In the genomic region with DNA sequence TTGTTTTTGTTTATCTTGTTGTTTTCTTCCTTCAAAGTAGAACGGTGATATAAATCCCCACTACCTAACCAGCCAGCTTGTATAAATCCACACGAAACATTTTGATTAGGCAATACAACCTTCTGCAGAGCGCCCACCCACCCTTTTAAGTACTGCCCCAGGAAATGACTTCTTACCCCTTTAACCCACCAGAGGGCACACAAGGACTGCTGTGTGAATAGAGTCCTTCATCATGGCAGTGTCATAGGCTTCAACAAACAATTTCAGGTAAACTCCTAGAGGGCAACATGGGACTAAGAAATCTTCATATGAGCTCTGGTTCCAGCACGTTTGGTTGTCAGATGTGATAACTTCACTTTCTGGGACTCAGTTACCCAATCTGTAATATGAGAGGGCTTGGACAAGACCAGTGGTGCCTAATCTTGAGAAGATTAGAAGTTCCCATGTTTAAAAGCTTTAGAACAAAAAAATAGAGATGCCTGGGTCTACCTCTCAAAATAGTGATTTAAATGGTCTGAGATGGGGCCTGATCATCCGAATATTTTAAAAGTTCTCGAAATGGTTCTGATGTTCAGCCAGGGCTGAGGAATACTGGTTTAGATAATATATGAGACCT, we compare ENCODE assay signal across 8 cellular contexts. TPM values are rescaled to one million over a fixed set of nuclear protein-coding genes. Genes with fewer than 3 reads are reported as not detected.
DNase-seq lines count a peak whose midpoint lies in the region; ATAC-seq lines count a peak whose summit lies in the region.

No MANE protein-coding gene starts in this region.

- intact Hi-C loops in aorta (cut with DNase I) = loop anchor here (1.0 to 10.0 kb wide), 4 partner anchors 142 to 349 kb away; a partner anchor contains a TSS

- ATAC-seq in GM19397 (IDR thresholded peaks at IDR 0.05; ENCODE audit: unreplicated experiment) (peak; percentile 92), aorta (ENCODE audit: low FRiP score) (peak; percentile 89)
- ATAC-seq in natural killer cell treated with Interleukin-12 subunit alpha and Interleukin-12 subunit beta and Interleukin-15 and Interleukin-18, amount 100 ng/mL, for 72 hours = peak; percentile 43 to 65

- H3K4me1 ChIP-seq in aorta (ENCODE audit: control insufficient read depth in 1 of 2, insufficient read depth in 2 of 2, low read length in 2 of 2) = no peaks in the 10 kb centered on the region

- no peak overlapping the region for H3K27ac Mint-ChIP-seq in natural killer cell treated with Interleukin-12 subunit alpha and Interleukin-12 subunit beta and Interleukin-15 and Interleukin-18, amount 100 ng/mL, for 72 hours

- peaks cover 3 to 4% of the 10 kb centered on the region in 2 donors for H3K36me3 ChIP-seq in aorta (ENCODE audit: control insufficient read depth in 1 of 2, insufficient read depth in 2 of 2, low read length in 1 of 2)

- no peak overlapping the region for H3K4me3 ChIP-seq in aorta (ENCODE audit: low read length in 2 of 2)

- 30 to 34% methylated on average over 6 of the region's 6 CpGs for WGBS in aorta, 2 donors

- H3K4me3 Mint-ChIP-seq in natural killer cell treated with Interleukin-12 subunit alpha and Interleukin-12 subunit beta and Interleukin-15 and Interleukin-18, amount 100 ng/mL, for 72 hours = no peak overlapping the region

- no peaks in the 10 kb centered on the region for H3K27me3 ChIP-seq in aorta (ENCODE audit: control insufficient read depth in 1 of 2, insufficient read depth in 2 of 2, low read length in 1 of 2)

- DNase-seq in COR-L47 (lab: John Stamatoyannopoulos, UW) (peak; percentile 77), HPDE6-E6E7 (ENCODE audit: extremely low spot score) (peak; percentile 82), NCI-H69 (lab: John Stamatoyannopoulos, UW) (peak; percentile 92), fibroblast of gingiva (ENCODE audit: low read depth) (peak; percentile 73), aorta (no peak)
- peak; percentile 30 to 37 for DNase-seq in activated CD4-positive, alpha-beta T cell treated with anti-CD3 and anti-CD28 coated beads, Interleukin-2, amount 50 U/mL, for 48 hours
- DNase-seq in natural killer cell treated with Interleukin-12 subunit alpha and Interleukin-12 subunit beta and Interleukin-15 and Interleukin-18, amount 100 ng/mL, for 72 hours (ENCODE audit: low spot score) = no peak

- H3K36me3 Mint-ChIP-seq in natural killer cell treated with Interleukin-12 subunit alpha and Interleukin-12 subunit beta and Interleukin-15 and Interleukin-18, amount 100 ng/mL, for 72 hours = peaks cover 8% of the 10 kb centered on the region

- H3K27me3 Mint-ChIP-seq in natural killer cell treated with Interleukin-12 subunit alpha and Interleukin-12 subunit beta and Interleukin-15 and Interleukin-18, amount 100 ng/mL, for 72 hours = peaks cover 6 to 10% of the 10 kb centered on the region in 2 donors

- no peaks in the 10 kb centered on the region for H3K4me1 Mint-ChIP-seq in natural killer cell treated with Interleukin-12 subunit alpha and Interleukin-12 subunit beta and Interleukin-15 and Interleukin-18, amount 100 ng/mL, for 72 hours (ENCODE audit: low read depth in 2 of 2)

- no peak overlapping the region for H3K27ac ChIP-seq in aorta (ENCODE audit: low read depth in 1 of 2, low read length in 2 of 2)

- H3K9me3 Mint-ChIP-seq in natural killer cell treated with Interleukin-12 subunit alpha and Interleukin-12 subunit beta and Interleukin-15 and Interleukin-18, amount 100 ng/mL, for 72 hours = peaks cover 6% of the 10 kb centered on the region

- peaks cover 4% of the 10 kb centered on the region for H3K9me3 ChIP-seq in aorta (ENCODE audit: control insufficient read depth, low read length)

RNA-seq across cellular contexts. Expression of a gene that starts 56.1 kb away (rescaled TPM):
- 1 to 10 TPM in 1 of 2 donors, under 1 TPM in 1; 0.86 to 1.6 TPM for total RNA-seq in natural killer cell treated with Interleukin-12 subunit alpha and Interleukin-12 subunit beta and Interleukin-15 and Interleukin-18, amount 100 ng/mL, for 72 hours
- total RNA-seq in aorta = 1 to 10 TPM; 5.6 to 5.9 TPM
- 10 to 100 TPM in 1 of 2 donors, 1 to 10 TPM in 1; 2.8 to 12.9 TPM for polyA plus RNA-seq in aorta

Comparison
In these comparisons a context has a peak if more than half of its experiments do, and no peak if none do; other contexts are left out.
1. DNase-seq: peak in COR-L47 (single experiment), HPDE6-E6E7 (single experiment), NCI-H69 (single experiment), activated CD4-positive, alpha-beta T cell treated with anti-CD3 and anti-CD28 coated beads, Interleukin-2, amount 50 U/mL, for 48 hours (2 of 2) and fibroblast of gingiva (single experiment); none in natural killer cell treated with Interleukin-12 subunit alpha and Interleukin-12 subunit beta and Interleukin-15 and Interleukin-18, amount 100 ng/mL, for 72 hours (single experiment) and aorta (0 of 2).
2. Peak in every context shown above with its lines, with median percentiles within 50 percentile points of each other: ATAC-seq.